Comparison of ENCODE assay signal across 8 cellular contexts in the genomic region with DNA sequence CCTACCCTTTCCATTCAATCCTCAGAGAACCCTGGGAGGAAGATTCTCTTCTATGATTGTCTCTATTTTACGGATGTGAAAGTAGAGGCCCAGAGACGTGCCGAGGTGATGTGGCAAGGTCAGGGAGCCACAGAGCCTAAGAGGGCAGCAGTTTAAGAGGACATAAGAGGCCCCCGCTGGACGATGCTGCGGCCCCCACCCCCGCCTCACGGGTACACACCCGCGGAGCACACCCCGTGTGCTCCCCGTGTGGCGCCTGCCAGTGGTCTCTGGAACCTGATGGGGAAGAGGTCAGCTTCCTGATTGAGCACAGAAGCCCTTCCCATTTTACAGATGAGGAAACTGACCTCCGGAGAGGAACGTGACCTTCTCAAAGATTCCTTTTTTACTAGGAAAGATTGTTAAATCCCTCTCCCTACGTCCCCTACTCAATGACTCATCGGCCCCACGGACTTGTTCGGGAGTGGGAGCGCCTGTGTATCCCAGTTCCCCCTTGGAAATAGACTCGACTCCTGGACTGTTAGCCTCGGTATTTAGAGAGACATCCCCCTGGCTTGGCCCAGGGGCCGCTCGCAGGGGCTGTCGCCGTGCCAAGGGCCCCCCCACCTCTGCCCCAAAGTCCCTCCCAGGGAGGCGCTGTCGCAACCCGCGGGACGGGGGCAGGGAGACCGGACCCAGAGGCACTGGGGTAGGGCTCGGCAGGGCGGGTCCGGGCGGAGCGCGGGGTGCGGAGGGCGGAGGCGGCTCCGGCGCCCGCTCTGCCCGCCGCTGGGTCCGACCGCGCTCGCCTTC. TPM values are rescaled to one million over a fixed set of nuclear protein-coding genes. Genes with fewer than 3 reads are reported as not detected.
A peak's percentile ranks its signal among the peaks of the same experiment; 100 is the strongest.
DNase-seq lines count a peak whose midpoint lies in the region; TF ChIP-seq lines count a peak whose summit lies in the region.

A gene with protein sequence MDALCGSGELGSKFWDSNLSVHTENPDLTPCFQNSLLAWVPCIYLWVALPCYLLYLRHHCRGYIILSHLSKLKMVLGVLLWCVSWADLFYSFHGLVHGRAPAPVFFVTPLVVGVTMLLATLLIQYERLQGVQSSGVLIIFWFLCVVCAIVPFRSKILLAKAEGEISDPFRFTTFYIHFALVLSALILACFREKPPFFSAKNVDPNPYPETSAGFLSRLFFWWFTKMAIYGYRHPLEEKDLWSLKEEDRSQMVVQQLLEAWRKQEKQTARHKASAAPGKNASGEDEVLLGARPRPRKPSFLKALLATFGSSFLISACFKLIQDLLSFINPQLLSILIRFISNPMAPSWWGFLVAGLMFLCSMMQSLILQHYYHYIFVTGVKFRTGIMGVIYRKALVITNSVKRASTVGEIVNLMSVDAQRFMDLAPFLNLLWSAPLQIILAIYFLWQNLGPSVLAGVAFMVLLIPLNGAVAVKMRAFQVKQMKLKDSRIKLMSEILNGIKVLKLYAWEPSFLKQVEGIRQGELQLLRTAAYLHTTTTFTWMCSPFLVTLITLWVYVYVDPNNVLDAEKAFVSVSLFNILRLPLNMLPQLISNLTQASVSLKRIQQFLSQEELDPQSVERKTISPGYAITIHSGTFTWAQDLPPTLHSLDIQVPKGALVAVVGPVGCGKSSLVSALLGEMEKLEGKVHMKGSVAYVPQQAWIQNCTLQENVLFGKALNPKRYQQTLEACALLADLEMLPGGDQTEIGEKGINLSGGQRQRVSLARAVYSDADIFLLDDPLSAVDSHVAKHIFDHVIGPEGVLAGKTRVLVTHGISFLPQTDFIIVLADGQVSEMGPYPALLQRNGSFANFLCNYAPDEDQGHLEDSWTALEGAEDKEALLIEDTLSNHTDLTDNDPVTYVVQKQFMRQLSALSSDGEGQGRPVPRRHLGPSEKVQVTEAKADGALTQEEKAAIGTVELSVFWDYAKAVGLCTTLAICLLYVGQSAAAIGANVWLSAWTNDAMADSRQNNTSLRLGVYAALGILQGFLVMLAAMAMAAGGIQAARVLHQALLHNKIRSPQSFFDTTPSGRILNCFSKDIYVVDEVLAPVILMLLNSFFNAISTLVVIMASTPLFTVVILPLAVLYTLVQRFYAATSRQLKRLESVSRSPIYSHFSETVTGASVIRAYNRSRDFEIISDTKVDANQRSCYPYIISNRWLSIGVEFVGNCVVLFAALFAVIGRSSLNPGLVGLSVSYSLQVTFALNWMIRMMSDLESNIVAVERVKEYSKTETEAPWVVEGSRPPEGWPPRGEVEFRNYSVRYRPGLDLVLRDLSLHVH (N-terminal part only) (plus strand): TSS at position 759 of the 792 bp plus-strand sequence. CDS start 56 bp downstream, outside the sequence.

- no peaks in the 10 kb centered on the region for H3K36me3 ChIP-seq in SJSA1
- H3K36me3 ChIP-seq in ovary, result no peaks in the 10 kb centered on the region
- H3K36me3 ChIP-seq in SJCRH30, result no peaks in the 10 kb centered on the region

- no peak for TF ChIP-seq CTCF in GM12865 (IDR thresholded peaks at IDR 0.05; ENCODE audit: insufficient read depth, low read depth, low read length, missing control alignments)
- TF ChIP-seq CTCF in foreskin fibroblast (IDR thresholded peaks at IDR 0.05; ENCODE audit: low read depth, low read length), result no peak
- TF ChIP-seq CTCF in ovary (IDR thresholded peaks at IDR 0.05), result no peak

- H3K4me3 ChIP-seq in GM12865 (ENCODE audit: low read depth, low read length), result peak within 1 kb of the TSS; percentile 42
- H3K4me3 ChIP-seq in SJSA1, result peak within 1 kb of the TSS; percentile 58
- H3K4me3 ChIP-seq in foreskin fibroblast (ENCODE audit: low read depth in 1 of 2, low read length in 2 of 2), result peak within 1 kb of the TSS; percentile 53 to 59
- H3K4me3 ChIP-seq in ovary, result peak within 1 kb of the TSS; percentile 38
- no peak within 1 kb of the TSS for H3K4me3 ChIP-seq in SJCRH30

- H3K4me1 ChIP-seq in SJSA1 (replicated peaks) (peaks cover 55% of the 10 kb centered on the region), ovary (ENCODE audit: insufficient read depth) (peaks cover 10% of the 10 kb centered on the region), SJCRH30 (peaks cover 36% of the 10 kb centered on the region)

- DNase-seq in GM12865 (ENCODE audit: low read depth) (peak; percentile 24), SJSA1 (ENCODE audit: low read depth in 1 of 2, low spot score in 2 of 2) (peak; percentile 66 to 76), foreskin fibroblast (peak; percentile 47 to 78), ovary (peak in 4 of 5 donors; percentile 47 to 64 (median 58)), SJCRH30 (no peak), NCI-H526 treated with DMSO at 0.1 percent for 48 hours (lab: John Stamatoyannopoulos, UW) (no peak), globus pallidus (ENCODE audit: low spot score) (no peak)
- DNase-seq in activated CD4-positive, alpha-beta T cell treated with anti-CD3 and anti-CD28 coated beads for 4 hours, result no peak

- TF ChIP-seq POLR2A in ovary (IDR thresholded peaks at IDR 0.05), result no peak

- TF ChIP-seq EP300 in ovary (IDR thresholded peaks at IDR 0.05), result no peak

- intact Hi-C loops in ovary (cut with DNase I), result loop anchor here in 2 of 4 donors (5.0 to 10.0 kb wide), 2 partner anchors 50 to 152 kb away; no protein-coding TSS in a partner anchor

- peak within 1 kb of the TSS; percentile 12; the same call in 1 of the 2 replicates for H3K27ac ChIP-seq in SJSA1
- no peak within 1 kb of the TSS for H3K27ac ChIP-seq in ovary
- H3K27ac ChIP-seq in SJCRH30, result no peak within 1 kb of the TSS

- H3K9me3 ChIP-seq in SJSA1 (replicated peaks) (no peaks in the 10 kb centered on the region), ovary (no peaks in the 10 kb centered on the region), SJCRH30 (replicated peaks) (no peaks in the 10 kb centered on the region)

- H3K27me3 ChIP-seq in SJSA1 (replicated peaks) (no peaks in the 10 kb centered on the region), ovary (no peaks in the 10 kb centered on the region), SJCRH30 (no peaks in the 10 kb centered on the region)

- 15 to 27% (median 17%) methylated on average over 28 to 50 of the region's 50 CpGs for WGBS in ovary, 3 donors

RNA-seq across cellular contexts. Expression of the gene that starts here (rescaled TPM):
- 7.6 and 9.6 TPM in 2 replicates for total RNA-seq in SJSA1 (2014; rRNA removed; shearing (Covaris generic))
- total RNA-seq in ovary, result 10 to 100 TPM in 1 of 7 donors, 1 to 10 TPM in 6; 1.4 to 11.4 (median 5.2) TPM
- 10 to 100 TPM in 1 of 2 donors, 1 to 10 TPM in 1; 2.5 to 14.2 TPM for polyA plus RNA-seq in ovary
- total RNA-seq in SJCRH30 (2014; rRNA removed; shearing (Covaris generic)), result 0.10 and 0.16 TPM in 2 replicates

Comparison
In these comparisons a context has a peak if more than half of its experiments do, and no peak if none do; other contexts are left out.
1. DNase-seq: peak in GM12865 (single experiment), SJSA1 (2 of 2), foreskin fibroblast (2 of 2) and ovary (4 of 5); none in SJCRH30 (0 of 2), NCI-H526 treated with DMSO at 0.1 percent for 48 hours (single experiment), globus pallidus (single experiment) and activated CD4-positive, alpha-beta T cell treated with anti-CD3 and anti-CD28 coated beads for 4 hours (0 of 2).